In the genomic region with DNA sequence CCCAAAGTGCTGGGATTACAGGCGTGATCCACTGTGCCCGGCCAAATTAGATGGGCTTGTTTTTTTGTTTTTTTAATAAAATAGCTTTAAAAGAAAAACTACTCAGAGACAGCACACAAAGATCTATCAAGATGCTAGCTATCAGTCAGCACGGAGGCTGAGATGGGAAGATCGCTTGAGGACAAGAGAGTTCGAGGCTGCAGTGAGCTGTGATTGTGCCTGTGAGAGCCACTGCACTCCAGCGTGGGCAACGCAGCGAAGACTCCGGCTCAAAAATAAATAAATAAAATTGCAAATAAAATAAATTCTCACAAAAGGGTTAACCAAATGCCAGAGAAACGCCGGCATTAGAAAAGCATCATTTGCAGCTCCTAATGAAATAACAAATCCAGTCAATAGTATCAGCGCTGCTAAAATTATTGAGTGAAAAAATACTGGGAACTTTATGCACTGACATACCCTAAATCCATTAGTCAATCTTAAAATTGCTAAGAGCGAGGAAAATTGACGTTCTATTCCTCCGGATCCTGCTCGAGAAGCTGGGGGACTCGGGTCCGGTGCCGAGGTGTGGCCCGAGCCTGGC, we compare ENCODE assay signal across 8 cellular contexts. TPM values are rescaled to one million over a fixed set of nuclear protein-coding genes. Genes with fewer than 3 reads are reported as not detected.
DNase-seq lines count a peak whose midpoint lies in the region; ATAC-seq, FAIRE-seq and TF ChIP-seq lines count a peak whose summit lies in the region.

No MANE protein-coding gene starts in this region.

- peaks cover 8% of the 10 kb centered on the region for H3K36me3 Mint-ChIP-seq in CD8-positive, alpha-beta T cell
- peaks cover 2% of the 10 kb centered on the region for H3K36me3 Mint-ChIP-seq in IgD-negative memory B cell

- no peaks in the 10 kb centered on the region for H3K79me2 ChIP-seq in HepG2 (ENCODE audit: insufficient read depth, low read length)

- TF ChIP-seq EP300 in HepG2 (IDR thresholded peaks at IDR 0.05; ENCODE audit: low read depth in 2 of 2, low read length in 2 of 2), result no peak
- no peak for TF ChIP-seq EP300 in HepG2 (CRISPR knock-in tag; IDR thresholded peaks at IDR 0.05; ENCODE audit: borderline replicate concordance)

- H3K4me1 Mint-ChIP-seq in CD8-positive, alpha-beta T cell (ENCODE audit: low read depth), result peaks cover 12% of the 10 kb centered on the region
- peaks cover 5 to 10% (median 6%) of the 10 kb centered on the region in 3 donors for H3K4me1 Mint-ChIP-seq in IgD-negative memory B cell

- no peak for FAIRE-seq in HepG2 (lab: Jason Lieb, UNC)
- no peak for FAIRE-seq in D721Med (lab: Jason Lieb, UNC)

- H3K27ac Mint-ChIP-seq in CD8-positive, alpha-beta T cell, result peak overlapping the region; percentile 70
- peak overlapping the region in 2 of 3 donors; percentile 42 to 88 for H3K27ac Mint-ChIP-seq in IgD-negative memory B cell

- H3K27ac ChIP-seq in CD8-positive, alpha-beta T cell (ENCODE audit: low read depth, low read length), result peak overlapping the region; percentile 63
- H3K27ac ChIP-seq in ascending aorta (peak overlapping the region; percentile 95 to 99), HepG2 (ENCODE audit: extremely low read length, insufficient read depth, low read length) (peak overlapping the region; percentile 84), thoracic aorta (peak overlapping the region; percentile 91 to 95)

- in situ Hi-C loops in HepG2 (cut with HindIII; ENCODE audit: extremely low pct_ligation_motif_present, low pct_unique_long_range_greater_than_20kb), result no loop called here

- intact Hi-C loops in CD8-positive, alpha-beta T cell (cut with DNase I, micrococcal nuclease), result loop anchor here in 1 of 2 experiments (2.0 to 10.0 kb wide), 2 partner anchors 122 to 1004 kb away; a partner anchor contains a TSS
- intact Hi-C loops in ascending aorta (cut with DNase I) (loop anchor here (5.0 kb wide), 1 partner anchor 124 kb away; a partner anchor contains a TSS), HepG2 (cut with micrococcal nuclease; ENCODE audit: unreplicated experiment) (no loop called here)

- TF ChIP-seq RAD21 in HepG2 (CRISPR knock-in tag; IDR thresholded peaks at IDR 0.05), result no peak

- peaks cover 14% of the 10 kb centered on the region for H3K4me1 ChIP-seq in CD8-positive, alpha-beta T cell (ENCODE audit: insufficient read depth, low read length)
- H3K4me1 ChIP-seq in ascending aorta (peaks cover 6 to 15% of the 10 kb centered on the region in 2 donors), HepG2 (ENCODE audit: insufficient read depth, low read length) (peaks cover 22% of the 10 kb centered on the region), thoracic aorta (ENCODE audit: control insufficient read depth in 1 of 2, low read depth in 2 of 2) (peaks cover 14 to 21% of the 10 kb centered on the region in 2 donors)

- no peak for TF ChIP-seq POLR2A in HepG2 (IDR thresholded peaks at IDR 0.05; ENCODE audit: insufficient read depth in 1 of 2, low read depth in 2 of 2, low read length in 2 of 2)

- peak overlapping the region; percentile 85 for H3K9ac ChIP-seq in HepG2 (ENCODE audit: insufficient read depth, low read depth, low read length)

- CTCF ChIA-PET in CD8-positive, alpha-beta T cell (lab: Charles Lee), result no interaction called here
- CTCF ChIA-PET in HepG2 (lab: Yijun Ruan, JAX; ENCODE audit: low intra/inter-chr PET ratio, low total read pairs), result no interaction called here

- H3K27me3 Mint-ChIP-seq in CD8-positive, alpha-beta T cell (ENCODE audit: low read depth), result no peaks in the 10 kb centered on the region
- no peaks in the 10 kb centered on the region for H3K27me3 Mint-ChIP-seq in IgD-negative memory B cell

- H3K9me3 Mint-ChIP-seq in CD8-positive, alpha-beta T cell, result no peaks in the 10 kb centered on the region
- H3K9me3 Mint-ChIP-seq in IgD-negative memory B cell, result no peaks in the 10 kb centered on the region

- peak overlapping the region; percentile 37 for H2AFZ ChIP-seq in HepG2 (ENCODE audit: low read length)

- no peak for TF ChIP-seq CTCF in CD8-positive, alpha-beta T cell (IDR thresholded peaks at IDR 0.05)
- TF ChIP-seq CTCF in ascending aorta (IDR thresholded peaks at IDR 0.05) (no peak), HepG2 (CRISPR knock-in tag; IDR thresholded peaks at IDR 0.05) (no peak), thoracic aorta (IDR thresholded peaks at IDR 0.05) (no peak), D721Med (IDR thresholded peaks at IDR 0.05; ENCODE audit: insufficient read depth, missing control alignments) (no peak)

- peak overlapping the region; percentile 76 for H3K4me2 ChIP-seq in HepG2 (ENCODE audit: low read depth, low read length)

- peak overlapping the region; percentile 90 for H3K4me3 Mint-ChIP-seq in CD8-positive, alpha-beta T cell
- peak overlapping the region; percentile 86 to 93 (median 90) for H3K4me3 Mint-ChIP-seq in IgD-negative memory B cell

- H3K27me3 ChIP-seq in CD8-positive, alpha-beta T cell (ENCODE audit: insufficient read depth, low read length), result no peaks in the 10 kb centered on the region
- H3K27me3 ChIP-seq in ascending aorta (no peaks in the 10 kb centered on the region), HepG2 (ENCODE audit: control insufficient read depth in 1 of 2, insufficient read depth in 2 of 2, low read length in 2 of 2) (no peaks in the 10 kb centered on the region; a peak in 1 of 5 replicates), thoracic aorta (replicated peaks; ENCODE audit: insufficient read depth) (no peaks in the 10 kb centered on the region)

- DNase-seq in CD8-positive, alpha-beta T cell, result no peak
- no peak for DNase-seq in ascending aorta (ENCODE audit: low spot score in 2 of 2)
- no peak for DNase-seq in HepG2 (ENCODE audit: low spot score)
- no peak for DNase-seq in thoracic aorta (ENCODE audit: low spot score)
- DNase-seq in D721Med (ENCODE audit: insufficient read length, low spot score), result no peak
- DNase-seq in OCI-M2 (lab: John Stamatoyannopoulos, UW; ENCODE audit: unreplicated experiment), result no peak
- DNase-seq in effector CD8-positive, alpha-beta T cell (lab: John Stamatoyannopoulos, UW), result no peak

- no peaks in the 10 kb centered on the region for H4K20me1 ChIP-seq in HepG2 (ENCODE audit: insufficient read depth, low read length)

- BruUV-seq in HepG2 (replicated peaks; lab: Mats Ljungman, UMichigan), result TSS peak; percentile 62

- no peaks in the 10 kb centered on the region for H3K9me3 ChIP-seq in CD8-positive, alpha-beta T cell (ENCODE audit: low read length)
- H3K9me3 ChIP-seq in ascending aorta, result no peaks in the 10 kb centered on the region
- H3K9me3 ChIP-seq in HepG2 (ENCODE audit: low read length), result no peaks in the 10 kb centered on the region
- H3K9me3 ChIP-seq in thoracic aorta, result no peaks in the 10 kb centered on the region

- no peak for ATAC-seq in CD8-positive, alpha-beta T cell
- ATAC-seq in HepG2 (no peak), thoracic aorta (ENCODE audit: insufficient number of reproducible peaks, low FRiP score, low read depth) (no peak)

- no peaks in the 10 kb centered on the region for H3K36me3 ChIP-seq in CD8-positive, alpha-beta T cell (ENCODE audit: insufficient read depth, low read length)
- peaks cover 0 to 3% of the 10 kb centered on the region in 2 donors for H3K36me3 ChIP-seq in ascending aorta
- no peaks in the 10 kb centered on the region for H3K36me3 ChIP-seq in HepG2 (replicated peaks in 1 of 2; ENCODE audit: control insufficient read depth in 1 of 2, insufficient read depth in 2 of 2, low read length in 2 of 2)
- no peaks in the 10 kb centered on the region for H3K36me3 ChIP-seq in thoracic aorta

- POLR2A ChIA-PET in CD8-positive, alpha-beta T cell (lab: Charles Lee), result no interaction called here
- POLR2A ChIA-PET in HepG2 (lab: Yijun Ruan, JAX), result interaction anchor here (0.6 to 1.4 kb wide), 3 partner anchors 13 to 117 kb away, joined by 3 read pairs; no protein-coding TSS in a partner anchor

- 14% methylated on average over 13 of the region's 20 CpGs for WGBS in HepG2 (ENCODE audit: low lambda C conversion rate)

- peak overlapping the region; percentile 91 for H3K4me3 ChIP-seq in CD8-positive, alpha-beta T cell (ENCODE audit: low read depth, low read length)
- H3K4me3 ChIP-seq in ascending aorta (peak overlapping the region; percentile 90 to 99), HepG2 (replicated peaks in 1 of 3; ENCODE audit: insufficient read depth in 1 of 3, low read depth in 2 of 3, low read length in 3 of 3) (peak overlapping the region; percentile 74 to 92 (median 83)), thoracic aorta (peak overlapping the region; percentile 100)

RNA-seq across cellular contexts. Expression of a gene that starts 0.7 kb away (rescaled TPM):
- total RNA-seq in CD8-positive, alpha-beta T cell, result 1 to 10 TPM; 4.2 to 4.3 TPM
- polyA plus RNA-seq in IgD-negative memory B cell (2.5 TPM), HepG2 (2011; rRNA removed) (5.8 and 6.3 TPM in 2 replicates)
- total RNA-seq in ascending aorta (13.1 TPM), HepG2 (2016; rRNA removed; fragmentation: Illumina TruSeq; extraction: Trizol) (9.0 and 9.9 TPM in 2 replicates), thoracic aorta (10 to 100 TPM; 24.1 to 44.0 TPM)
- 10.5 and 13.5 TPM in 2 replicates for total RNA-seq in HepG2 (2016; cell fraction: cytosol; rRNA removed; fragmentation: Illumina TruSeq; extraction: Trizol; ENCODE audit: low read depth)
- 9.2 and 10.8 TPM in 2 replicates for total RNA-seq in HepG2 (2016; cell fraction: insoluble cytoplasmic fraction; rRNA removed; fragmentation: Illumina TruSeq; extraction: Trizol)
- 5.4 and 8.6 TPM in 2 replicates for total RNA-seq in HepG2 (2016; cell fraction: membrane; rRNA removed; fragmentation: Illumina TruSeq; extraction: Trizol)
- 22.0 and 30.1 TPM in 2 replicates for total RNA-seq in HepG2 (2016; cell fraction: nucleus; rRNA removed; fragmentation: Illumina TruSeq; extraction: Trizol)
- 1.4 and 1.8 TPM in 2 replicates for polyA plus RNA-seq in HepG2 (2011; cell fraction: cytosol; rRNA removed)
- polyA plus RNA-seq in HepG2 (2011; cell fraction: nucleus; rRNA removed), result 4.8 and 5.5 TPM in 2 replicates
- 2.8 and 4.2 TPM in 2 replicates for polyA plus RNA-seq in HepG2 (2012)
- polyA plus RNA-seq in HepG2 (2016; cell fraction: cytosol; fragmentation: Illumina TruSeq; extraction: Trizol; ENCODE audit: low read depth), result 0.44 and 0.68 TPM in 2 replicates
- 4.8 and 6.6 TPM in 2 replicates for polyA plus RNA-seq in HepG2 (2016; cell fraction: insoluble cytoplasmic fraction; fragmentation: Illumina TruSeq; extraction: Trizol; ENCODE audit: low read depth)
- 0.66 and 0.68 TPM in 2 replicates for polyA plus RNA-seq in HepG2 (2016; cell fraction: membrane; fragmentation: Illumina TruSeq; extraction: Trizol; ENCODE audit: low read depth)
- 14.4 and 16.0 TPM in 2 replicates for polyA plus RNA-seq in HepG2 (2016; cell fraction: nucleus; fragmentation: Illumina TruSeq; extraction: Trizol; ENCODE audit: insufficient read depth, low read depth)
- polyA minus RNA-seq in HepG2 (2011; rRNA and poly(A)+ RNA removed; ENCODE audit: low replicate concordance), result 8.2 and 40.1 TPM in 2 replicates
- 8.8 and 11.3 TPM in 2 replicates for polyA minus RNA-seq in HepG2 (2011; cell fraction: cytosol; rRNA and poly(A)+ RNA removed)
- 43.3 and 46.5 TPM in 2 replicates for polyA minus RNA-seq in HepG2 (2011; cell fraction: nucleus; rRNA and poly(A)+ RNA removed)
